Comparison of ENCODE assay signal across 1 cellular context in genomic region chr2:46942143-46942526, GRCh38.
A peak's percentile ranks its signal among the peaks of the same experiment; 100 is the strongest.
TF ChIP-seq lines count a peak whose summit lies in the region.

No MANE protein-coding gene starts in this region.

TF ChIP-seq in GM12878, 131 proteins besides CTCF, POLR2A, EP300 and RAD21 (continued from another document):
- TF ChIP-seq E2F4 (IDR thresholded peaks at IDR 0.05; ENCODE audit: low read depth, low read length) (no peak), POLR2AphosphoS5 (IDR thresholded peaks at IDR 0.05; ENCODE audit: low read length) (peak; percentile 66; the same call in 1 of the 2 replicates), EED (IDR thresholded peaks at IDR 0.05; ENCODE audit: low read depth) (peak; percentile 60; the same call in 1 of the 2 replicates), CREM (IDR thresholded peaks at IDR 0.05; ENCODE audit: low read depth) (peak; percentile 48; the same call in 1 of the 2 replicates), ATF3 (IDR thresholded peaks at IDR 0.05; ENCODE audit: borderline replicate concordance, extremely low read depth, low read depth, low read length) (no peak), HSF1 (IDR thresholded peaks at IDR 0.05; ENCODE audit: low read depth, low read length) (no peak), SRF (IDR thresholded peaks at IDR 0.05; ENCODE audit: low read depth in 2 of 2, low read length in 2 of 2) (no peak), ZNF592 (IDR thresholded peaks at IDR 0.05) (no peak), RUNX3 (IDR thresholded peaks at IDR 0.05; ENCODE audit: low read length) (peak; percentile 86), NRF1 (conservative IDR thresholded peaks at IDR 0.05; ENCODE audit: low read depth, low read length) (no peak), IKZF1 (conservative IDR thresholded peaks at IDR 0.05) (peak; percentile 46), ZNF274 (IDR thresholded peaks at IDR 0.05; ENCODE audit: insufficient read depth, insufficient read length) (no peak), KAT2A (conservative IDR thresholded peaks at IDR 0.05; ENCODE audit: control insufficient read depth, low read depth, low read length) (no peak), ZBTB11 (CRISPR knock-in tag; IDR thresholded peaks at IDR 0.05) (no peak), RELA (IDR thresholded peaks at IDR 0.05; ENCODE audit: borderline replicate concordance, partially characterized antibody) (peak; percentile 70), RELB (IDR thresholded peaks at IDR 0.05; ENCODE audit: low read depth) (0 out of 2 replicates have a peak, but pooled peaks have one; percentile 64), CEBPB (IDR thresholded peaks at IDR 0.05; ENCODE audit: borderline replicate concordance in 1 of 2, low read depth in 2 of 2, low read length in 2 of 2) (no peak), ATF7 (IDR thresholded peaks at IDR 0.05; ENCODE audit: low read depth) (0 out of 2 replicates have a peak, but pooled peaks have one; percentile 6), ATF2 (IDR thresholded peaks at IDR 0.05; ENCODE audit: low read length) (no peak), STAT3 (IDR thresholded peaks at IDR 0.05; ENCODE audit: low read depth, low read length) (no peak), IKZF2 (IDR thresholded peaks at IDR 0.05) (peak; percentile 51 to 60; a peak in 3 of 4 replicates), BCL11A (IDR thresholded peaks at IDR 0.05; ENCODE audit: low read depth, low read length) (0 out of 2 replicates have a peak, but pooled peaks have one; percentile 4), BCL3 (IDR thresholded peaks at IDR 0.05; ENCODE audit: borderline replicate concordance, insufficient read depth, low read depth, low read length, poor library complexity, severe bottlenecking) (peak; percentile 52), NFXL1 (IDR thresholded peaks at IDR 0.05; ENCODE audit: borderline replicate concordance) (no peak), CBFB (IDR thresholded peaks at IDR 0.05; ENCODE audit: low read depth) (peak; percentile 74), ESRRA (IDR thresholded peaks at IDR 0.05; ENCODE audit: low read length) (no peak), TARDBP (IDR thresholded peaks at IDR 0.05; ENCODE audit: borderline replicate concordance) (0 out of 2 replicates have a peak, but pooled peaks have one; percentile 7), ZNF687 (IDR thresholded peaks at IDR 0.05) (0 out of 2 replicates have a peak, but pooled peaks have one; percentile 45), POU2F2 (IDR thresholded peaks at IDR 0.05; ENCODE audit: borderline replicate concordance, low read depth, low read length) (0 out of 3 replicates have a peak, but pooled peaks have one; percentile 39), EGR1 (IDR thresholded peaks at IDR 0.05; ENCODE audit: borderline replicate concordance in 1 of 2, low read depth in 2 of 2, low read length in 2 of 2) (0 out of 3 replicates have a peak, but pooled peaks of 1 of the 2 experiments have one; percentile 5)
